1 cellular context compared by ENCODE assay signal in genomic region chr2:208125242-208125641, GRCh38.
TF ChIP-seq lines count a peak whose summit lies in the region.

No MANE protein-coding gene starts in this region.

TF ChIP-seq in HepG2, 621 proteins besides CTCF, POLR2A, EP300 and RAD21:
- TF ChIP-seq ZNF773 (CRISPR knock-in tag; IDR thresholded peaks at IDR 0.05; ENCODE audit: borderline replicate concordance) (no peak), FOXA3 (CRISPR knock-in tag; IDR thresholded peaks at IDR 0.05) (peak; percentile 22; the same call in 1 of the 2 replicates)
